Comparison of ENCODE assay signal across 18 cellular contexts in the genomic region with DNA sequence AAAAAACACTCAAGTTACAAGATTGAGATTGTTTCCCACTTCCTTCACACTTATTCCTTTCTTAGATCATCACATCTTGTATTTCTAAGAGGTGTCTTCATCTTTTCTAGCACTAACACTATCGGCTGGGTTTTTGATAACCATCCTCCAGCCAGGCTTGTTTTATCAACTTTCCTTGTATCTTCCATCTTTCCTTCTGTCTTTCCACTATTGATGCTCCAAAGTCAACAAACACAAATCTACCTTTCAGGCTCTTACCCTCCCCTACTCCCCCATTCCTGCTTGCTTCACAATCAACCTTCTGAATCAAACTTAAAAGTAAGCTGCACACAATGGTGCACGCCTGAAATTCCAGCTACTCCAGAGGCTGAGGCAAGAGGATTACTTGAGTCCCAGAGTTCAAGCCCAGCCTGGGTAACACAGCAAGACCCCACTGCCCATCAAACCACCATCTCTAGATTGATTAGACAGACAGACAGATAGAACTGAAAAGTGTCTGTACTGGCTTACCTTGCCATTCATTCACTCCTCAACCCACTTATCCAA. TPM values are rescaled to one million over a fixed set of nuclear protein-coding genes. Genes with fewer than 3 reads are reported as not detected.
DNase-seq lines count a peak whose midpoint lies in the region; ATAC-seq and TF ChIP-seq lines count a peak whose summit lies in the region.
"Had no signal": no experiment of that assay in that cellular context is flagged by ENCODE, and none has a peak within 500 bp of the region (broad histone marks: within the 10 kb centered on the region; RNA-seq: fewer than 3 reads in every experiment).

No MANE protein-coding gene starts in this region.

- H3K27me3 ChIP-seq in CD4-positive, alpha-beta T cell (ENCODE audit: control insufficient read depth, insufficient read depth, low read length): no peaks in the 10 kb centered on the region
- H3K27me3 ChIP-seq in neural progenitor cell: no peaks in the 10 kb centered on the region
- H3K27me3 ChIP-seq: heart left ventricle, ovary, thyroid gland had no signal

- intact Hi-C loops in CD4-positive, alpha-beta T cell (cut with DNase I, micrococcal nuclease): loop anchor here in 1 of 2 experiments (5.0 kb wide), 1 partner anchor 142 kb away; no protein-coding TSS in a partner anchor

- POLR2A ChIA-PET in CD4-positive, alpha-beta T cell (lab: Charles Lee): no interaction called here

- H3K9ac ChIP-seq in neural progenitor cell: no peak overlapping the region

- peak overlapping the region; percentile 3 for H3K4me3 Mint-ChIP-seq in CD4-positive, alpha-beta T cell
- no peak overlapping the region for H3K4me3 Mint-ChIP-seq in HFFc6
- no peak overlapping the region for H3K4me3 Mint-ChIP-seq in chondrocyte (ENCODE audit: unreplicated experiment)
- no peak overlapping the region for H3K4me3 Mint-ChIP-seq in neural progenitor cell
- H3K4me3 Mint-ChIP-seq: stimulated activated memory B cell treated with anti-CD40 and anti-IgM and Interleukin-4, amounts not matched to agents 10 μg/mL and 1 μg/mL and 100 μg/mL, for 72 hours had no signal

- peaks cover 100% of the 10 kb centered on the region for H3K79me2 ChIP-seq in neural progenitor cell (ENCODE audit: low read depth)

- DNase-seq in CD4-positive, alpha-beta T cell: no peak
- no peak for DNase-seq in HFFc6
- DNase-seq in chondrocyte (ENCODE audit: low spot score): no peak
- DNase-seq in neural progenitor cell (ENCODE audit: low spot score): peak; percentile 59
- no peak for DNase-seq in left lobe of liver (ENCODE audit: low spot score)
- DNase-seq: activated CD8-positive, alpha-beta memory T cell treated with anti-CD3 and anti-CD28 coated beads, Interleukin-2, amount 50 U/mL, for 4 hours; activated gamma-delta T cell; anterior cingulate cortex; effector memory CD4-positive, alpha-beta T cell; heart left ventricle; NCI-H2081; ovary; T1000; thyroid gland had no signal

- H4K20me1 ChIP-seq in neural progenitor cell (ENCODE audit: low read depth): peaks cover 100% of the 10 kb centered on the region

- ATAC-seq in CD4-positive, alpha-beta T cell (ENCODE audit: poor library complexity): no peak
- ATAC-seq in GM21529 (IDR thresholded peaks at IDR 0.05; ENCODE audit: unreplicated experiment) (no peak), GM21447 (IDR thresholded peaks at IDR 0.05; ENCODE audit: unreplicated experiment) (no peak), left lobe of liver (no peak)
- ATAC-seq: heart left ventricle; sciatic nerve; stimulated activated memory B cell treated with anti-CD40 and anti-IgM and Interleukin-4, amounts not matched to agents 10 μg/mL and 1 μg/mL and 100 μg/mL, for 72 hours had no signal

- no peaks in the 10 kb centered on the region for H3K9me3 Mint-ChIP-seq in CD4-positive, alpha-beta T cell
- no peaks in the 10 kb centered on the region for H3K9me3 Mint-ChIP-seq in HFFc6
- no peaks in the 10 kb centered on the region for H3K9me3 Mint-ChIP-seq in chondrocyte (ENCODE audit: low read depth)
- no peaks in the 10 kb centered on the region for H3K9me3 Mint-ChIP-seq in neural progenitor cell
- H3K9me3 Mint-ChIP-seq: stimulated activated memory B cell treated with anti-CD40 and anti-IgM and Interleukin-4, amounts not matched to agents 10 μg/mL and 1 μg/mL and 100 μg/mL, for 72 hours had no signal

- H3K9me3 ChIP-seq in CD4-positive, alpha-beta T cell (ENCODE audit: control insufficient read depth, low read length): no peaks in the 10 kb centered on the region
- H3K9me3 ChIP-seq in neural progenitor cell (ENCODE audit: low read depth): no peaks in the 10 kb centered on the region
- H3K9me3 ChIP-seq: heart left ventricle, ovary, thyroid gland had no signal

- H3F3A ChIP-seq in neural progenitor cell (ENCODE audit: low read depth): peaks cover 21% of the 10 kb centered on the region

- CTCF ChIA-PET in CD4-positive, alpha-beta T cell (lab: Charles Lee): no interaction called here

- H3K27me3 Mint-ChIP-seq in CD4-positive, alpha-beta T cell: no peaks in the 10 kb centered on the region
- H3K27me3 Mint-ChIP-seq in HFFc6 (ENCODE audit: insufficient read depth): no peaks in the 10 kb centered on the region
- no peaks in the 10 kb centered on the region for H3K27me3 Mint-ChIP-seq in chondrocyte (ENCODE audit: low read depth)
- H3K27me3 Mint-ChIP-seq in neural progenitor cell (ENCODE audit: insufficient read depth, low read depth): no peaks in the 10 kb centered on the region
- H3K27me3 Mint-ChIP-seq: stimulated activated memory B cell treated with anti-CD40 and anti-IgM and Interleukin-4, amounts not matched to agents 10 μg/mL and 1 μg/mL and 100 μg/mL, for 72 hours had no signal

- TF ChIP-seq CTCF in CD4-positive, alpha-beta T cell (IDR thresholded peaks at IDR 0.05): no peak
- TF ChIP-seq CTCF in HFFc6 (IDR thresholded peaks at IDR 0.05) (no peak), chondrocyte (IDR thresholded peaks at IDR 0.05) (no peak), neural progenitor cell (IDR thresholded peaks at IDR 0.05) (no peak)

- H3K36me3 ChIP-seq in neural progenitor cell: no peaks in the 10 kb centered on the region
- H3K36me3 ChIP-seq: heart left ventricle, ovary, thyroid gland had no signal

- H3K4me1 Mint-ChIP-seq in CD4-positive, alpha-beta T cell (ENCODE audit: low read depth): peaks cover 19% of the 10 kb centered on the region
- H3K4me1 Mint-ChIP-seq in HFFc6 (ENCODE audit: low read depth) (peaks cover 38% of the 10 kb centered on the region), chondrocyte (ENCODE audit: low read depth) (peaks cover 33% of the 10 kb centered on the region), neural progenitor cell (peaks cover 27% of the 10 kb centered on the region)

- H3K4me1 ChIP-seq in neural progenitor cell: peaks cover 58% of the 10 kb centered on the region

- H3K27ac ChIP-seq in CD4-positive, alpha-beta T cell (ENCODE audit: low read depth, low read length): no peak overlapping the region
- no peak overlapping the region for H3K27ac ChIP-seq in neural progenitor cell
- H3K27ac ChIP-seq: ovary, thyroid gland had no signal

- H3K4me3 ChIP-seq in neural progenitor cell: no peak overlapping the region
- H3K4me3 ChIP-seq: heart left ventricle, ovary, thyroid gland had no signal

- H3K27ac Mint-ChIP-seq in CD4-positive, alpha-beta T cell: peak overlapping the region; percentile 17
- H3K27ac Mint-ChIP-seq in HFFc6 (peak overlapping the region; percentile 34; the same call in 1 of the 2 replicates), chondrocyte (ENCODE audit: unreplicated experiment) (peak overlapping the region; percentile 4), neural progenitor cell (no peak overlapping the region)
- H3K27ac Mint-ChIP-seq: stimulated activated memory B cell treated with anti-CD40 and anti-IgM and Interleukin-4, amounts not matched to agents 10 μg/mL and 1 μg/mL and 100 μg/mL, for 72 hours had no signal

- H3K36me3 Mint-ChIP-seq in CD4-positive, alpha-beta T cell (ENCODE audit: low read depth): no peaks in the 10 kb centered on the region
- H3K36me3 Mint-ChIP-seq in HFFc6 (ENCODE audit: low read depth) (no peaks in the 10 kb centered on the region), chondrocyte (ENCODE audit: low read depth) (no peaks in the 10 kb centered on the region), neural progenitor cell (no peaks in the 10 kb centered on the region)
- H3K36me3 Mint-ChIP-seq: stimulated activated memory B cell treated with anti-CD40 and anti-IgM and Interleukin-4, amounts not matched to agents 10 μg/mL and 1 μg/mL and 100 μg/mL, for 72 hours had no signal

- no peak overlapping the region for H2AFZ ChIP-seq in neural progenitor cell (replicated peaks)

- peak overlapping the region; percentile 30 for H3K4me2 ChIP-seq in neural progenitor cell

RNA-seq across cellular contexts. Expression of gene MED13L, which starts 12.9 kb away (rescaled TPM):
- 100 to 1,000 TPM; 203 to 208 TPM for total RNA-seq in CD4-positive, alpha-beta T cell
- total RNA-seq in HFFc6 (2021; fragmentation: NEBNext Ultra II Directional; extraction: Animal tissue kit (Norgen Biotek cat#: 25700)): 10 to 100 TPM; 74.5 to 84.2 (median 77.7) TPM
- total RNA-seq in chondrocyte (154 to 211 TPM (median 162 TPM) in 3 replicates), neural progenitor cell (ENCODE audit: low replicate concordance) (122 and 149 TPM in 2 replicates), left lobe of liver (41.9 TPM)
